8 cellular contexts compared by ENCODE assay signal in genomic region chr15:29896062-29896461, GRCh38.
"Had no signal": no experiment of that assay in that cellular context is flagged by ENCODE, and none has a peak within 500 bp of the region (broad histone marks: within the 10 kb centered on the region; RNA-seq: fewer than 3 reads in every experiment).

No MANE protein-coding gene starts in this region.

- DNase-seq: GM23248, GOT3, H7, HCEC 1CT, KG1 had no signal

- H3K4me3 Mint-ChIP-seq: IgD-negative memory B cell had no signal

- H3K9ac ChIP-seq: GM23248 had no signal

- H2AFZ ChIP-seq: GM23248 had no signal

- H3K36me3 Mint-ChIP-seq: IgD-negative memory B cell had no signal

- H3K27ac Mint-ChIP-seq: IgD-negative memory B cell had no signal

- ATAC-seq: HepG2 had no signal

- H3K27ac ChIP-seq: GM23248, HL-60 had no signal

- H3K4me3 ChIP-seq: GM23248 had no signal

- H3K27me3 Mint-ChIP-seq: IgD-negative memory B cell had no signal
